7 cellular contexts compared by ENCODE assay signal in the genomic region with DNA sequence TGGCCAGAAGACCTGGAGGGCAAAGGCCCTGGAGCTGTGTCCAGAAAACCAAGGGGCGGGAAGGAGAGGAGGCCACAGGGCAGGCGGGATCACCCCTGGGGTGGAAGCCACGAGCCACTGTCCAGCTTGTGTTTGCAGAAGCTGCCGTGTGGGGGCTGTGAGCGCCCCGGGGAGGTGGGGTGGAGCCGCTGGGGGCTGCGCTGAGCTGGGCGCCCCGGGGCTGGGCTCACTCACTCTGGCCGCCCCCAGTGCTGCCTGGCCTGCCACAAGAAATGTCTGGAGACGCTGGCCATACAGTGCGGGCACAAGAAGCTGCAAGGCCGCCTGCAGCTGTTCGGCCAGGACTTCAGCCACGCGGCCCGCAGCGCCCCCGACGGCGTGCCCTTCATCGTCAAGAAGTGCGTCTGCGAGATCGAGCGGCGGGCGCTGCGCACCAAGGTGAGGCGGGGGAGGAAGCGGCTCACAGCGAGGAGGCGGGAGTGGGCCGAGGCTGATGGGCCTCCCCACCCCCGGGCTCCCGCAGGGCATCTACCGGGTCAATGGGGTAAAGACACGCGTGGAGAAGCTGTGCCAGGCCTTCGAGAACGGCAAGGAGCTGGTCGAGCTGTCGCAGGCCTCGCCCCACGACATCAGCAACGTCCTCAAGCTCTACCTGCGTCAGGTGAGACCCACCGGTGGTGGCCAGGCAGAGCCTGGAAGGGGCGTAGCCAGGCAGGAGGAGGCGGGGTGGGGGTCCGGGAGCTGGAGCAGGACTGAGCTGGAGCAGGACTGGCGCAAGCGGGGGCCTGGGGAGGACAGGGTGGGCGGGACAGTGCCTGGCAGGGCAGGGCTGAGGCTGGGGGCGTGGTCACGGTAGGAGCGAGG. TPM values are rescaled to one million over a fixed set of nuclear protein-coding genes. Genes with fewer than 3 reads are reported as not detected.
DNase-seq lines count a peak whose midpoint lies in the region; ATAC-seq and TF ChIP-seq lines count a peak whose summit lies in the region.
"Had no signal": no experiment of that assay in that cellular context is flagged by ENCODE, and none has a peak within 500 bp of the region (broad histone marks: within the 10 kb centered on the region; RNA-seq: fewer than 3 reads in every experiment).

No MANE protein-coding gene starts in this region.

- no peak overlapping the region for H3K9ac ChIP-seq in iPS-15b (ENCODE audit: low read depth, low read length)

- DNase-seq in stimulated activated CD4-positive, alpha-beta T cell treated with anti-CD3 and anti-CD28 coated beads, Interleukin-15, amount 100 ng/mL, for 24 hours = peak; percentile 1
- DNase-seq in stimulated activated CD4-positive, alpha-beta T cell treated with anti-CD3 and anti-CD28 coated beads, Interleukin-12 subunit alpha, Interleukin-12 subunit beta, amount 100 ng/mL, for 4 hours = no peak
- DNase-seq in upper lobe of right lung = peak; percentile 72
- no peak for DNase-seq in activated T-cell treated with anti-CD3 and anti-CD28 coated beads, Interleukin-2, amount 50 U/mL, for 1 hour

- no peaks in the 10 kb centered on the region for H3K9me3 ChIP-seq in iPS-15b (ENCODE audit: control insufficient read depth, insufficient read depth, low read length)
- no peaks in the 10 kb centered on the region for H3K9me3 ChIP-seq in upper lobe of right lung
- H3K9me3 ChIP-seq: pancreas had no signal

- intact Hi-C loops in upper lobe of right lung (cut with DNase I) = loop anchor here (10.0 kb wide), 1 partner anchor 47 kb away; no protein-coding TSS in a partner anchor

- H3K36me3 ChIP-seq in iPS-15b (ENCODE audit: control insufficient read depth, insufficient read depth, low read length) = peaks cover 50% of the 10 kb centered on the region
- peaks cover 58% of the 10 kb centered on the region for H3K36me3 ChIP-seq in upper lobe of right lung
- H3K36me3 ChIP-seq: pancreas had no signal

- TF ChIP-seq CTCF in upper lobe of right lung (IDR thresholded peaks at IDR 0.05) = no peak

- H3K27me3 ChIP-seq in iPS-15b (ENCODE audit: control insufficient read depth, insufficient read depth, low read length) (no peaks in the 10 kb centered on the region), upper lobe of right lung (no peaks in the 10 kb centered on the region)
- H3K27me3 ChIP-seq: pancreas had no signal

- H3K4me3 ChIP-seq in iPS-15b (ENCODE audit: low read depth, low read length) (peak overlapping the region; percentile 32), upper lobe of right lung (no peak overlapping the region)

- H3K4me1 ChIP-seq in iPS-15b (ENCODE audit: control insufficient read depth, insufficient read depth, low read length) (no peaks in the 10 kb centered on the region), upper lobe of right lung (peaks cover 24% of the 10 kb centered on the region)

- ATAC-seq in upper lobe of right lung (no peak), HG03045 (IDR thresholded peaks at IDR 0.05; ENCODE audit: unreplicated experiment) (no peak)

- H3K27ac ChIP-seq in upper lobe of right lung = no peak overlapping the region
- H3K27ac ChIP-seq: pancreas had no signal

RNA-seq across cellular contexts. Expression of a gene that starts 13.6 kb away (rescaled TPM):
- total RNA-seq in upper lobe of right lung = 155 TPM

RNA-seq across cellular contexts. Expression of a gene that starts 14.6 kb away (rescaled TPM):
- 98.2 TPM for total RNA-seq in upper lobe of right lung

RNA-seq across cellular contexts. Expression of a gene that starts 22.3 kb away (rescaled TPM):
- 387 TPM for total RNA-seq in upper lobe of right lung

RNA-seq across cellular contexts. Expression of a gene that starts 41.6 kb away (rescaled TPM):
- 51.0 TPM for total RNA-seq in upper lobe of right lung

RNA-seq across cellular contexts. Expression of a gene that starts 55.1 kb away (rescaled TPM):
- total RNA-seq in upper lobe of right lung = 220 TPM

Comparison
In these comparisons a context has a peak if more than half of its experiments do, and no peak if none do; other contexts are left out.
1. DNase-seq: peak in stimulated activated CD4-positive, alpha-beta T cell treated with anti-CD3 and anti-CD28 coated beads, Interleukin-15, amount 100 ng/mL, for 24 hours (single experiment) and upper lobe of right lung (single experiment); none in stimulated activated CD4-positive, alpha-beta T cell treated with anti-CD3 and anti-CD28 coated beads, Interleukin-12 subunit alpha, Interleukin-12 subunit beta, amount 100 ng/mL, for 4 hours (single experiment) and activated T-cell treated with anti-CD3 and anti-CD28 coated beads, Interleukin-2, amount 50 U/mL, for 1 hour (single experiment).